In genomic region chr3:188581365-188581764, GRCh38 we compare ENCODE assay signal across 24 cellular contexts.
DNase-seq lines count a peak whose midpoint lies in the region; ATAC-seq, FAIRE-seq and TF ChIP-seq lines count a peak whose summit lies in the region.
"Had no signal": no experiment of that assay in that cellular context is flagged by ENCODE, and none has a peak within 500 bp of the region (broad histone marks: within the 10 kb centered on the region; RNA-seq: fewer than 3 reads in every experiment).

No MANE protein-coding gene starts in this region.

- no peak for DNase-seq in ascending aorta (ENCODE audit: low spot score in 2 of 2)
- peak; percentile 52 for DNase-seq in HepG2 (ENCODE audit: low spot score)
- peak; percentile 41 for DNase-seq in renal cortical epithelial cell (ENCODE audit: low read depth)
- DNase-seq in H54 (ENCODE audit: insufficient read length, low spot score), result no peak
- DNase-seq in AG08395 (ENCODE audit: low spot score), result no peak
- no peak for DNase-seq in esophagus squamous epithelium (lab: John Stamatoyannopoulos, UW)
- DNase-seq in NK-92 (lab: John Stamatoyannopoulos, UW; ENCODE audit: unreplicated experiment), result no peak
- DNase-seq: 8988T; Caco-2; CD4-positive, alpha-beta T cell; DMS153; GOT3; Kasumi-1; MG63; NCI-H1092; NCI-H1436 treated with DMSO at 0.1 percent for 48 hours; NCI-H2029; NCI-H345; NCI-H526; Right ventricle myocardium superior; SK-N-SH had no signal

- H3K4me3 ChIP-seq in DOHH2 (ENCODE audit: low read length) (peak overlapping the region; percentile 76), ascending aorta (no peak overlapping the region), HepG2 (replicated peaks in 1 of 3; ENCODE audit: insufficient read depth in 1 of 3, low read depth in 2 of 3, low read length in 3 of 3) (no peak overlapping the region), esophagus squamous epithelium (no peak overlapping the region)
- H3K4me3 ChIP-seq: MG63 had no signal

- intact Hi-C loops in ascending aorta (cut with DNase I), result loop anchor here (5.0 kb wide), 1 partner anchor 839 kb away; no protein-coding TSS in a partner anchor
- intact Hi-C loops in HepG2 (cut with micrococcal nuclease; ENCODE audit: unreplicated experiment), result no loop called here
- intact Hi-C loops in esophagus squamous epithelium (cut with DNase I), result no loop called here

- TF ChIP-seq EP300 in HepG2 (IDR thresholded peaks at IDR 0.05; ENCODE audit: low read depth in 2 of 2, low read length in 2 of 2) (peak in 1 of 2 experiments; percentile 60; a peak in 1 of 4 replicates), HepG2 (CRISPR knock-in tag; IDR thresholded peaks at IDR 0.05; ENCODE audit: borderline replicate concordance) (no peak)

- H3K9me3 ChIP-seq in DOHH2 (ENCODE audit: control insufficient read depth, insufficient read depth, low read length), result no peaks in the 10 kb centered on the region
- no peaks in the 10 kb centered on the region for H3K9me3 ChIP-seq in ascending aorta
- H3K9me3 ChIP-seq in HepG2 (ENCODE audit: low read length), result no peaks in the 10 kb centered on the region
- no peaks in the 10 kb centered on the region for H3K9me3 ChIP-seq in esophagus squamous epithelium
- H3K9me3 ChIP-seq: Caco-2, MG63, SK-N-SH had no signal

- H3K27ac ChIP-seq in DOHH2 (ENCODE audit: low read depth, low read length), result peak overlapping the region; percentile 87
- peak overlapping the region; percentile 85 for H3K27ac ChIP-seq in ascending aorta
- H3K27ac ChIP-seq in HepG2 (ENCODE audit: extremely low read length, insufficient read depth, low read length), result peak overlapping the region; percentile 59
- peak overlapping the region in 1 of 4 donors; percentile 30 for H3K27ac ChIP-seq in esophagus squamous epithelium

- H3K79me2 ChIP-seq in DOHH2 (ENCODE audit: control insufficient read depth, low read length) (peaks cover 26% of the 10 kb centered on the region), HepG2 (ENCODE audit: insufficient read depth, low read length) (no peaks in the 10 kb centered on the region)

- H3K9me2 ChIP-seq in DOHH2 (replicated peaks; ENCODE audit: control insufficient read depth, low read length), result no peaks in the 10 kb centered on the region
- H3K9me2 ChIP-seq: SK-N-SH had no signal

- no peak overlapping the region for H3K9ac ChIP-seq in HepG2 (ENCODE audit: insufficient read depth, low read depth, low read length)
- H3K9ac ChIP-seq: SK-N-SH had no signal

- peak; percentile 99 for ATAC-seq in HepG2

- H3F3A ChIP-seq in DOHH2 (ENCODE audit: control insufficient read depth, insufficient read depth), result peaks cover 17% of the 10 kb centered on the region

- CTCF ChIA-PET in HepG2 (lab: Yijun Ruan, JAX; ENCODE audit: low intra/inter-chr PET ratio, low total read pairs), result no interaction called here

- H3K27me3 ChIP-seq in DOHH2 (ENCODE audit: control insufficient read depth, low read length), result no peaks in the 10 kb centered on the region
- H3K27me3 ChIP-seq in ascending aorta, result no peaks in the 10 kb centered on the region
- no peaks in the 10 kb centered on the region for H3K27me3 ChIP-seq in HepG2 (ENCODE audit: control insufficient read depth in 1 of 2, insufficient read depth in 2 of 2, low read length in 2 of 2)
- no peaks in the 10 kb centered on the region for H3K27me3 ChIP-seq in esophagus squamous epithelium
- H3K27me3 ChIP-seq: MG63 had no signal

- H3K4me2 ChIP-seq in DOHH2 (ENCODE audit: low read length) (peak overlapping the region; percentile 81), HepG2 (ENCODE audit: low read depth, low read length) (no peak overlapping the region; the same call in none of the 2 replicates)
- H3K4me2 ChIP-seq: SK-N-SH had no signal

- in situ Hi-C loops in HepG2 (cut with HindIII; ENCODE audit: extremely low pct_ligation_motif_present, low pct_unique_long_range_greater_than_20kb), result loop anchor here (25.0 kb wide), 1 partner anchor 844 kb away; the partner anchor contains the start of gene BCL6

- 73% methylated on average over 4 of the region's 4 CpGs for WGBS in HepG2 (ENCODE audit: low lambda C conversion rate)
- WGBS in esophagus squamous epithelium, 2 donors, result 84 to 93% methylated on average over 4 of the region's 4 CpGs

- no TSS peak for BruUV-seq in HepG2 (replicated peaks; lab: Mats Ljungman, UMichigan)

- no peak for TF ChIP-seq RAD21 in HepG2 (CRISPR knock-in tag; IDR thresholded peaks at IDR 0.05)

- H3K4me1 ChIP-seq in DOHH2 (ENCODE audit: control insufficient read depth, low read length) (peaks cover 93% of the 10 kb centered on the region), ascending aorta (peaks cover 11 to 59% of the 10 kb centered on the region in 2 donors), HepG2 (ENCODE audit: insufficient read depth, low read length) (peaks cover 39% of the 10 kb centered on the region), esophagus squamous epithelium (peaks cover 10 to 57% (median 32%) of the 10 kb centered on the region in 3 donors)

- H2AFZ ChIP-seq in HepG2 (ENCODE audit: low read length), result no peak overlapping the region

- TF ChIP-seq POLR2A in HepG2 (IDR thresholded peaks at IDR 0.05; ENCODE audit: insufficient read depth in 1 of 2, low read depth in 2 of 2, low read length in 2 of 2), result no peak
- no peak for TF ChIP-seq POLR2A in H54 (IDR thresholded peaks at IDR 0.05; ENCODE audit: low read depth, low read length)
- no peak for TF ChIP-seq POLR2A in esophagus squamous epithelium (IDR thresholded peaks at IDR 0.05)

- FAIRE-seq in HepG2 (lab: Jason Lieb, UNC), result peak; percentile 68
- no peak for FAIRE-seq in H54 (lab: Jason Lieb, UNC)
- FAIRE-seq: GM12891, HTR-8/SVneo had no signal

- POLR2A ChIA-PET in HepG2 (lab: Yijun Ruan, JAX), result no interaction called here

- H3K36me3 ChIP-seq in DOHH2 (ENCODE audit: control insufficient read depth, low read length) (peaks cover 25% of the 10 kb centered on the region), ascending aorta (no peaks in the 10 kb centered on the region), HepG2 (replicated peaks in 1 of 2; ENCODE audit: control insufficient read depth in 1 of 2, insufficient read depth in 2 of 2, low read length in 2 of 2) (peaks cover 0 to 6% of the 10 kb centered on the region in 2 experiments; a peak in 2 of 5 replicates), esophagus squamous epithelium (no peaks in the 10 kb centered on the region)
- H3K36me3 ChIP-seq: MG63 had no signal

- TF ChIP-seq CTCF in DOHH2 (IDR thresholded peaks at IDR 0.05; ENCODE audit: low read depth, low read length, poor library complexity, severe bottlenecking) (no peak), ascending aorta (IDR thresholded peaks at IDR 0.05) (no peak), HepG2 (CRISPR knock-in tag; IDR thresholded peaks at IDR 0.05) (no peak), esophagus squamous epithelium (IDR thresholded peaks at IDR 0.05) (no peak)

- H4K20me1 ChIP-seq in DOHH2 (ENCODE audit: control insufficient read depth, insufficient read depth, low read depth, low read length) (no peaks in the 10 kb centered on the region), HepG2 (ENCODE audit: insufficient read depth, low read length) (no peaks in the 10 kb centered on the region)

TF ChIP-seq in HepG2, 621 proteins besides CTCF, POLR2A, EP300 and RAD21 (continues in another document):
- TF ChIP-seq ESRRA (CRISPR knock-in tag; IDR thresholded peaks at IDR 0.05; ENCODE audit: low read depth) (peak; percentile 69; the same call in 1 of the 2 replicates), ZNF574 (CRISPR knock-in tag; IDR thresholded peaks at IDR 0.05) (no peak), KDM3A (CRISPR knock-in tag; IDR thresholded peaks at IDR 0.05; ENCODE audit: low read depth) (no peak), MAX (IDR thresholded peaks at IDR 0.05) (no peak), ZNF781 (CRISPR knock-in tag; IDR thresholded peaks at IDR 0.05; ENCODE audit: borderline replicate concordance, not compliant biosample characterization) (no peak), ZMYM4 (CRISPR knock-in tag; IDR thresholded peaks at IDR 0.05) (peak; percentile 77), ZNF790 (CRISPR knock-in tag; IDR thresholded peaks at IDR 0.05; ENCODE audit: borderline replicate concordance) (no peak), KAT7 (CRISPR knock-in tag; IDR thresholded peaks at IDR 0.05; ENCODE audit: borderline replicate concordance) (0 out of 2 replicates have a peak, but pooled peaks have one; percentile 31), ZBTB42 (CRISPR knock-in tag; IDR thresholded peaks at IDR 0.05) (no peak), ATAD3A (CRISPR knock-in tag; IDR thresholded peaks at IDR 0.05) (no peak), ZNF296 (CRISPR knock-in tag; conservative IDR thresholded peaks at IDR 0.05) (no peak)

Comparison
In these comparisons a context has a peak if more than half of its experiments do, and no peak if none do; other contexts are left out.
1. DNase-seq: peak in HepG2 (single experiment) and renal cortical epithelial cell (single experiment); none in ascending aorta (0 of 2), H54 (single experiment), AG08395 (single experiment), esophagus squamous epithelium (single experiment) and NK-92 (single experiment).